ENCODE assay signal across 8 cellular contexts in genomic region chr3:179324270-179324754, GRCh38. TPM values are rescaled to one million over a fixed set of nuclear protein-coding genes. Genes with fewer than 3 reads are reported as not detected.
DNase-seq lines count a peak whose midpoint lies in the region; ATAC-seq and TF ChIP-seq lines count a peak whose summit lies in the region.

No MANE protein-coding gene starts in this region.

- H3K4me2 ChIP-seq in fibroblast of lung (ENCODE audit: extremely low read depth, insufficient read depth, low read length) = peak overlapping the region; percentile 88

- H3K4me1 Mint-ChIP-seq in T-helper 17 cell = peaks cover 24% of the 10 kb centered on the region

- no peaks in the 10 kb centered on the region for H3K27me3 Mint-ChIP-seq in T-helper 17 cell

- no peaks in the 10 kb centered on the region for H4K20me1 ChIP-seq in fibroblast of lung (ENCODE audit: control insufficient read depth, extremely low read depth, insufficient read depth, low read length)

- peak overlapping the region; percentile 87 for H3K4me3 ChIP-seq in HAP-1
- H3K4me3 ChIP-seq in fibroblast of lung (replicated peaks in 1 of 4; ENCODE audit: control extremely low read depth in 1 of 4, insufficient read depth in 1 of 4, low read depth in 3 of 4, low read length in 4 of 4) = peak overlapping the region; percentile 55 to 93 (median 82)

- no peak overlapping the region for H2AFZ ChIP-seq in fibroblast of lung (ENCODE audit: low read length)

- H3K4me3 Mint-ChIP-seq in T-helper 17 cell = peak overlapping the region; percentile 91

- H3K9me3 ChIP-seq in HAP-1 (no peaks in the 10 kb centered on the region), T-helper 17 cell (ENCODE audit: control insufficient read depth, low read length, poor library complexity, severe bottlenecking) (no peaks in the 10 kb centered on the region), fibroblast of lung (ENCODE audit: control insufficient read depth, insufficient read depth, low read depth, low read length) (no peaks in the 10 kb centered on the region)

- no peak for TF ChIP-seq CTCF in fibroblast of lung (conservative IDR thresholded peaks at IDR 0.05 in 1 of 2, IDR thresholded peaks at IDR 0.05 in 1 of 2; ENCODE audit: low read depth in 1 of 2, low read length in 2 of 2)

- peak overlapping the region; percentile 96 for H3K27ac Mint-ChIP-seq in T-helper 17 cell

- H3K4me1 ChIP-seq in HAP-1 = peaks cover 19% of the 10 kb centered on the region
- peaks cover 7% of the 10 kb centered on the region for H3K4me1 ChIP-seq in fibroblast of lung (ENCODE audit: control insufficient read depth, extremely low read depth, insufficient read depth, low read length)

- no peaks in the 10 kb centered on the region for H3K27me3 ChIP-seq in HAP-1 (ENCODE audit: low read depth)
- no peaks in the 10 kb centered on the region for H3K27me3 ChIP-seq in fibroblast of lung (ENCODE audit: control insufficient read depth, insufficient read depth, low read length)

- H3K27ac ChIP-seq in fibroblast of lung (ENCODE audit: insufficient read depth, low read length) = peak overlapping the region; percentile 93

- ATAC-seq in T-helper 17 cell (no peak), HG03196 (IDR thresholded peaks at IDR 0.05; ENCODE audit: unreplicated experiment) (no peak)

- no peaks in the 10 kb centered on the region for H3K36me3 Mint-ChIP-seq in T-helper 17 cell (ENCODE audit: low read depth)

- peaks cover 50% of the 10 kb centered on the region for H3K79me2 ChIP-seq in fibroblast of lung (ENCODE audit: control insufficient read depth, insufficient read depth, low read length)

- H3K9ac ChIP-seq in fibroblast of lung (ENCODE audit: insufficient read depth, low read length) = no peak overlapping the region

- DNase-seq in CD1c-positive myeloid dendritic cell (ENCODE audit: extremely low spot score) (peak; percentile 5), HAP-1 (ENCODE audit: low spot score in 2 of 2) (peak; percentile 13 to 25), T-helper 17 cell (no peak), fibroblast of lung (ENCODE audit: low read depth in 2 of 2) (peak; percentile 50 to 58), putamen (ENCODE audit: low spot score) (peak; percentile 12), NCI-H128 (lab: John Stamatoyannopoulos, UW; ENCODE audit: unreplicated experiment) (no peak), COLO668 (lab: John Stamatoyannopoulos, UW; ENCODE audit: unreplicated experiment) (no peak)

- peaks cover 37% of the 10 kb centered on the region for H3K36me3 ChIP-seq in HAP-1 (replicated peaks)
- peaks cover 2% of the 10 kb centered on the region for H3K36me3 ChIP-seq in fibroblast of lung (ENCODE audit: control insufficient read depth, insufficient read depth, low read length)

- in situ Hi-C loops in HAP-1 (cut with MboI; ENCODE audit: low sequenced_read_pairs) = loop anchor here (10.0 to 25.0 kb wide), 3 partner anchors 187 to 887 kb away; partner anchors contain the start of genes ACTL6A and PIK3CA

RNA-seq across cellular contexts. Expression of gene ZNF639, which starts 1.5 kb away (rescaled TPM):
- 10 to 100 TPM; 63.6 to 68.9 TPM for total RNA-seq in T-helper 17 cell
- 41.1 and 49.3 TPM in 2 replicates for total RNA-seq in fibroblast of lung
- 24.9 and 28.4 TPM in 2 replicates for polyA plus RNA-seq in fibroblast of lung
- 26.5 and 26.8 TPM in 2 replicates for polyA plus RNA-seq in fibroblast of lung (2012)
- 4.8 and 8.7 TPM in 2 replicates for polyA minus RNA-seq in fibroblast of lung (ENCODE audit: low replicate concordance)

RNA-seq across cellular contexts. Expression of gene MFN1, which starts 23.2 kb away (rescaled TPM):
- total RNA-seq in T-helper 17 cell = 10 to 100 TPM; 27.3 to 32.0 TPM
- total RNA-seq in fibroblast of lung = 44.9 and 48.1 TPM in 2 replicates
- 40.3 and 52.8 TPM in 2 replicates for polyA plus RNA-seq in fibroblast of lung
- polyA plus RNA-seq in fibroblast of lung (2012) = 25.5 and 29.5 TPM in 2 replicates
- 7.8 and 8.6 TPM in 2 replicates for polyA minus RNA-seq in fibroblast of lung (ENCODE audit: low replicate concordance)

Comparison
In these comparisons a context has a peak if more than half of its experiments do, and no peak if none do; other contexts are left out.
1. DNase-seq: peak in CD1c-positive myeloid dendritic cell (single experiment), HAP-1 (2 of 2), fibroblast of lung (2 of 2) and putamen (single experiment); none in T-helper 17 cell (0 of 3), NCI-H128 (single experiment) and COLO668 (single experiment).